1 cellular context compared by ENCODE assay signal in genomic region chr1:89762431-89762800, GRCh38.
TF ChIP-seq lines count a peak whose summit lies in the region.

No MANE protein-coding gene starts in this region.

TF ChIP-seq in HCT116, 20 proteins besides CTCF, POLR2A, EP300 and RAD21 (continued from another document):
- TF ChIP-seq REST (IDR thresholded peaks at IDR 0.05; ENCODE audit: low read depth) (no peak), YY1 (IDR thresholded peaks at IDR 0.05; ENCODE audit: extremely low read depth, insufficient replicate concordance, low read depth, low read length) (no peak), SP1 (IDR thresholded peaks at IDR 0.05; ENCODE audit: low read depth) (no peak), MAX (IDR thresholded peaks at IDR 0.05) (no peak)
